In the genomic region with DNA sequence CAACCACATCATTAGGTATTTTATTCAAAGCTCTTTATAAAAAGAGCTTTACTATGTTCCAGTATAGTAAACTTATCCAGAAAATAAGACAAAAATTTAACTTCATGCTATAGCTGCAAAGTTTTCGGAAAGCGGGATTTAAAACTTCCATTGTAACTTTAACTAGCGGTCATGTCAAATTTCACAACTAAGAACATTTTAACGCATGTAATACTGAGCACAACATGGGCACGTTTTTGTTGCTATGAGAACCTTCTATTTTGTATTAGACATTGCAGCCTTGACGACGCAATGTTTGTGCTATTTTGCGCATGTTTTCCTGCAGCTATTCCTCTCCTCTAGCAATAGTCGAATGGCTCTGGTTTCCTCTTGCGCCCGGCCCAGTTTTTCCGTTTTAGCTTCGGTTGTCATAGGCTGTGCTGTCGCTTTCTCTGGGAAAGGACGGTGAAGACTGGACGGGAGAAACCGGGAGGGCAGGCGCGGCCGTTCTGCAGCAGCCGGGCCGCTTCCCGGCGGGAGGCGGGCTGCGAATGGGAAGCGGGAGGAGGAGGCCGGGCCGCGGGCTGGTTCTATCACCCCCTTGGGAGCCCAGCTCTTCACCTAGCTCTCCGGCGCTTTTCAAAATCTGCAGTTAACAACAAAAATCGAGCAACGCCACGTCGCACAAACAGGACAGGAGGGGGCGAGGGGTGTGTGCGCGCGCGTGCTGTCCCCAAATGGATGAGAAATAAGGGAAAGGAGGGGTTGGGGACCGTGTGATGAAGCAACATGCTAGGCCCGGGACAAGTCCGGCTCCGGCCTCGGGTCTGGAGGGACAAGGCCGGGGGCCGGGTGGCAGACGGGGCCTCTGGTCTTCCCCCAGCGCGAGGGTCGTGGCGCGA, we compare ENCODE assay signal across 1 cellular context.
TF ChIP-seq lines count a peak whose summit lies in the region.

No MANE protein-coding gene starts in this region.

TF ChIP-seq in K562, 482 proteins besides CTCF, POLR2A, EP300 and RAD21 (continued from another document and continues in another):
- TF ChIP-seq SMARCA5 (IDR thresholded peaks at IDR 0.05) (no peak; the same call in 1 of the 2 replicates), TEAD4 (IDR thresholded peaks at IDR 0.05; ENCODE audit: low read length) (peak; percentile 12; the same call in 1 of the 2 replicates), TEAD4 (CRISPR knock-in tag; IDR thresholded peaks at IDR 0.05; ENCODE audit: borderline replicate concordance) (no peak), C11orf30 (IDR thresholded peaks at IDR 0.05; ENCODE audit: low read depth) (no peak), L3MBTL2 (IDR thresholded peaks at IDR 0.05) (peak; percentile 83), POLR3A (IDR thresholded peaks at IDR 0.05; ENCODE audit: borderline replicate concordance, extremely low read depth, insufficient read depth, insufficient read length) (no peak), BCOR (IDR thresholded peaks at IDR 0.05) (0 out of 2 replicates have a peak, but pooled peaks have one; percentile 5), TRIM24 (IDR thresholded peaks at IDR 0.05) (peak in 1 of 2 experiments; percentile 24; a peak in 1 of 4 replicates), CXXC5 (CRISPR knock-in tag; IDR thresholded peaks at IDR 0.05) (peak; percentile 69; the same call in 1 of the 2 replicates), SMARCA4 (IDR thresholded peaks at IDR 0.05) (peak; percentile 59), ZNF583 (CRISPR knock-in tag; IDR thresholded peaks at IDR 0.05) (peak; percentile 16; the same call in 1 of the 2 replicates), CREB1 (IDR thresholded peaks at IDR 0.05) (0 out of 2 replicates have a peak, but pooled peaks have one; percentile 14), CREB1 (CRISPR knock-in tag; IDR thresholded peaks at IDR 0.05) (0 out of 2 replicates have a peak, but pooled peaks have one; percentile 29), ZNF146 (CRISPR knock-in tag; IDR thresholded peaks at IDR 0.05; ENCODE audit: unreplicated experiment) (peak; percentile 12), YBX1 (IDR thresholded peaks at IDR 0.05) (no peak), CHCHD3 (CRISPR knock-in tag; IDR thresholded peaks at IDR 0.05) (no peak), TAF1 (IDR thresholded peaks at IDR 0.05; ENCODE audit: control insufficient read depth, extremely low read depth, insufficient read depth, low read length, severe bottlenecking) (peak; percentile 58), XRCC5 (IDR thresholded peaks at IDR 0.05; ENCODE audit: low read depth, low read length) (0 out of 2 replicates have a peak, but pooled peaks have one; percentile 22), SMARCE1 (IDR thresholded peaks at IDR 0.05) (0 out of 2 replicates have a peak, but pooled peaks have one; percentile 47), PTTG1 (tag; IDR thresholded peaks at IDR 0.05; ENCODE audit: low read depth) (no peak), JUND (IDR thresholded peaks at IDR 0.05; ENCODE audit: borderline replicate concordance, low read depth, low read length) (no peak), JUND (tag; IDR thresholded peaks at IDR 0.05; ENCODE audit: borderline replicate concordance, low read depth, low read length) (0 out of 3 replicates have a peak, but pooled peaks have one; percentile 37), PCBP1 (IDR thresholded peaks at IDR 0.05; ENCODE audit: low read depth, low read length, poor library complexity, severe bottlenecking) (peak; percentile 10)
- TF ChIP-seq, protein P1, sequence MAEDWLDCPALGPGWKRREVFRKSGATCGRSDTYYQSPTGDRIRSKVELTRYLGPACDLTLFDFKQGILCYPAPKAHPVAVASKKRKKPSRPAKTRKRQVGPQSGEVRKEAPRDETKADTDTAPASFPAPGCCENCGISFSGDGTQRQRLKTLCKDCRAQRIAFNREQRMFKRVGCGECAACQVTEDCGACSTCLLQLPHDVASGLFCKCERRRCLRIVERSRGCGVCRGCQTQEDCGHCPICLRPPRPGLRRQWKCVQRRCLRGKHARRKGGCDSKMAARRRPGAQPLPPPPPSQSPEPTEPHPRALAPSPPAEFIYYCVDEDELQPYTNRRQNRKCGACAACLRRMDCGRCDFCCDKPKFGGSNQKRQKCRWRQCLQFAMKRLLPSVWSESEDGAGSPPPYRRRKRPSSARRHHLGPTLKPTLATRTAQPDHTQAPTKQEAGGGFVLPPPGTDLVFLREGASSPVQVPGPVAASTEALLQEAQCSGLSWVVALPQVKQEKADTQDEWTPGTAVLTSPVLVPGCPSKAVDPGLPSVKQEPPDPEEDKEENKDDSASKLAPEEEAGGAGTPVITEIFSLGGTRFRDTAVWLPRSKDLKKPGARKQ (CRISPR knock-in tag; IDR thresholded peaks at IDR 0.05) = peak; percentile 88
- TF ChIP-seq, protein P2, sequence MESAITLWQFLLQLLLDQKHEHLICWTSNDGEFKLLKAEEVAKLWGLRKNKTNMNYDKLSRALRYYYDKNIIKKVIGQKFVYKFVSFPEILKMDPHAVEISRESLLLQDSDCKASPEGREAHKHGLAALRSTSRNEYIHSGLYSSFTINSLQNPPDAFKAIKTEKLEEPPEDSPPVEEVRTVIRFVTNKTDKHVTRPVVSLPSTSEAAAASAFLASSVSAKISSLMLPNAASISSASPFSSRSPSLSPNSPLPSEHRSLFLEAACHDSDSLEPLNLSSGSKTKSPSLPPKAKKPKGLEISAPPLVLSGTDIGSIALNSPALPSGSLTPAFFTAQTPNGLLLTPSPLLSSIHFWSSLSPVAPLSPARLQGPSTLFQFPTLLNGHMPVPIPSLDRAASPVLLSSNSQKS (CRISPR knock-in tag; IDR thresholded peaks at IDR 0.05) = 0 out of 2 replicates have a peak, but pooled peaks have one; percentile 21
- TF ChIP-seq, protein P3, sequence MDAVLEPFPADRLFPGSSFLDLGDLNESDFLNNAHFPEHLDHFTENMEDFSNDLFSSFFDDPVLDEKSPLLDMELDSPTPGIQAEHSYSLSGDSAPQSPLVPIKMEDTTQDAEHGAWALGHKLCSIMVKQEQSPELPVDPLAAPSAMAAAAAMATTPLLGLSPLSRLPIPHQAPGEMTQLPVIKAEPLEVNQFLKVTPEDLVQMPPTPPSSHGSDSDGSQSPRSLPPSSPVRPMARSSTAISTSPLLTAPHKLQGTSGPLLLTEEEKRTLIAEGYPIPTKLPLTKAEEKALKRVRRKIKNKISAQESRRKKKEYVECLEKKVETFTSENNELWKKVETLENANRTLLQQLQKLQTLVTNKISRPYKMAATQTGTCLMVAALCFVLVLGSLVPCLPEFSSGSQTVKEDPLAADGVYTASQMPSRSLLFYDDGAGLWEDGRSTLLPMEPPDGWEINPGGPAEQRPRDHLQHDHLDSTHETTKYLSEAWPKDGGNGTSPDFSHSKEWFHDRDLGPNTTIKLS (IDR thresholded peaks at IDR 0.05; ENCODE audit: borderline replicate concordance, low read depth) = peak; percentile 96
- TF ChIP-seq, protein P4, sequence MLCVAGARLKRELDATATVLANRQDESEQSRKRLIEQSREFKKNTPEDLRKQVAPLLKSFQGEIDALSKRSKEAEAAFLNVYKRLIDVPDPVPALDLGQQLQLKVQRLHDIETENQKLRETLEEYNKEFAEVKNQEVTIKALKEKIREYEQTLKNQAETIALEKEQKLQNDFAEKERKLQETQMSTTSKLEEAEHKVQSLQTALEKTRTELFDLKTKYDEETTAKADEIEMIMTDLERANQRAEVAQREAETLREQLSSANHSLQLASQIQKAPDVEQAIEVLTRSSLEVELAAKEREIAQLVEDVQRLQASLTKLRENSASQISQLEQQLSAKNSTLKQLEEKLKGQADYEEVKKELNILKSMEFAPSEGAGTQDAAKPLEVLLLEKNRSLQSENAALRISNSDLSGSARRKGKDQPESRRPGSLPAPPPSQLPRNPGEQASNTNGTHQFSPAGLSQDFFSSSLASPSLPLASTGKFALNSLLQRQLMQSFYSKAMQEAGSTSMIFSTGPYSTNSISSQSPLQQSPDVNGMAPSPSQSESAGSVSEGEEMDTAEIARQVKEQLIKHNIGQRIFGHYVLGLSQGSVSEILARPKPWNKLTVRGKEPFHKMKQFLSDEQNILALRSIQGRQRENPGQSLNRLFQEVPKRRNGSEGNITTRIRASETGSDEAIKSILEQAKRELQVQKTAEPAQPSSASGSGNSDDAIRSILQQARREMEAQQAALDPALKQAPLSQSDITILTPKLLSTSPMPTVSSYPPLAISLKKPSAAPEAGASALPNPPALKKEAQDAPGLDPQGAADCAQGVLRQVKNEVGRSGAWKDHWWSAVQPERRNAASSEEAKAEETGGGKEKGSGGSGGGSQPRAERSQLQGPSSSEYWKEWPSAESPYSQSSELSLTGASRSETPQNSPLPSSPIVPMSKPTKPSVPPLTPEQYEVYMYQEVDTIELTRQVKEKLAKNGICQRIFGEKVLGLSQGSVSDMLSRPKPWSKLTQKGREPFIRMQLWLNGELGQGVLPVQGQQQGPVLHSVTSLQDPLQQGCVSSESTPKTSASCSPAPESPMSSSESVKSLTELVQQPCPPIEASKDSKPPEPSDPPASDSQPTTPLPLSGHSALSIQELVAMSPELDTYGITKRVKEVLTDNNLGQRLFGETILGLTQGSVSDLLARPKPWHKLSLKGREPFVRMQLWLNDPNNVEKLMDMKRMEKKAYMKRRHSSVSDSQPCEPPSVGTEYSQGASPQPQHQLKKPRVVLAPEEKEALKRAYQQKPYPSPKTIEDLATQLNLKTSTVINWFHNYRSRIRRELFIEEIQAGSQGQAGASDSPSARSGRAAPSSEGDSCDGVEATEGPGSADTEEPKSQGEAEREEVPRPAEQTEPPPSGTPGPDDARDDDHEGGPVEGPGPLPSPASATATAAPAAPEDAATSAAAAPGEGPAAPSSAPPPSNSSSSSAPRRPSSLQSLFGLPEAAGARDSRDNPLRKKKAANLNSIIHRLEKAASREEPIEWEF (CRISPR knock-in tag; IDR thresholded peaks at IDR 0.05) = no peak; the same call in 1 of the 2 replicates
- TF ChIP-seq, protein P5, sequence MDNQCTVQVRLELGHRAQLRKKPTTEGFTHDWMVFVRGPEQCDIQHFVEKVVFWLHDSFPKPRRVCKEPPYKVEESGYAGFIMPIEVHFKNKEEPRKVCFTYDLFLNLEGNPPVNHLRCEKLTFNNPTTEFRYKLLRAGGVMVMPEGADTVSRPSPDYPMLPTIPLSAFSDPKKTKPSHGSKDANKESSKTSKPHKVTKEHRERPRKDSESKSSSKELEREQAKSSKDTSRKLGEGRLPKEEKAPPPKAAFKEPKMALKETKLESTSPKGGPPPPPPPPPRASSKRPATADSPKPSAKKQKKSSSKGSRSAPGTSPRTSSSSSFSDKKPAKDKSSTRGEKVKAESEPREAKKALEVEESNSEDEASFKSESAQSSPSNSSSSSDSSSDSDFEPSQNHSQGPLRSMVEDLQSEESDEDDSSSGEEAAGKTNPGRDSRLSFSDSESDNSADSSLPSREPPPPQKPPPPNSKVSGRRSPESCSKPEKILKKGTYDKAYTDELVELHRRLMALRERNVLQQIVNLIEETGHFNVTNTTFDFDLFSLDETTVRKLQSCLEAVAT (IDR thresholded peaks at IDR 0.05) = peak; percentile 48 to 59; a peak in 1 of 4 replicates
- TF ChIP-seq, protein P6, sequence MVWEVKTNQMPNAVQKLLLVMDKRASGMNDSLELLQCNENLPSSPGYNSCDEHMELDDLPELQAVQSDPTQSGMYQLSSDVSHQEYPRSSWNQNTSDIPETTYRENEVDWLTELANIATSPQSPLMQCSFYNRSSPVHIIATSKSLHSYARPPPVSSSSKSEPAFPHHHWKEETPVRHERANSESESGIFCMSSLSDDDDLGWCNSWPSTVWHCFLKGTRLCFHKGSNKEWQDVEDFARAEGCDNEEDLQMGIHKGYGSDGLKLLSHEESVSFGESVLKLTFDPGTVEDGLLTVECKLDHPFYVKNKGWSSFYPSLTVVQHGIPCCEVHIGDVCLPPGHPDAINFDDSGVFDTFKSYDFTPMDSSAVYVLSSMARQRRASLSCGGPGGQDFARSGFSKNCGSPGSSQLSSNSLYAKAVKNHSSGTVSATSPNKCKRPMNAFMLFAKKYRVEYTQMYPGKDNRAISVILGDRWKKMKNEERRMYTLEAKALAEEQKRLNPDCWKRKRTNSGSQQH (CRISPR knock-in tag; IDR thresholded peaks at IDR 0.05) = 0 out of 2 replicates have a peak, but pooled peaks have one; percentile 5
- TF ChIP-seq, protein P7, sequence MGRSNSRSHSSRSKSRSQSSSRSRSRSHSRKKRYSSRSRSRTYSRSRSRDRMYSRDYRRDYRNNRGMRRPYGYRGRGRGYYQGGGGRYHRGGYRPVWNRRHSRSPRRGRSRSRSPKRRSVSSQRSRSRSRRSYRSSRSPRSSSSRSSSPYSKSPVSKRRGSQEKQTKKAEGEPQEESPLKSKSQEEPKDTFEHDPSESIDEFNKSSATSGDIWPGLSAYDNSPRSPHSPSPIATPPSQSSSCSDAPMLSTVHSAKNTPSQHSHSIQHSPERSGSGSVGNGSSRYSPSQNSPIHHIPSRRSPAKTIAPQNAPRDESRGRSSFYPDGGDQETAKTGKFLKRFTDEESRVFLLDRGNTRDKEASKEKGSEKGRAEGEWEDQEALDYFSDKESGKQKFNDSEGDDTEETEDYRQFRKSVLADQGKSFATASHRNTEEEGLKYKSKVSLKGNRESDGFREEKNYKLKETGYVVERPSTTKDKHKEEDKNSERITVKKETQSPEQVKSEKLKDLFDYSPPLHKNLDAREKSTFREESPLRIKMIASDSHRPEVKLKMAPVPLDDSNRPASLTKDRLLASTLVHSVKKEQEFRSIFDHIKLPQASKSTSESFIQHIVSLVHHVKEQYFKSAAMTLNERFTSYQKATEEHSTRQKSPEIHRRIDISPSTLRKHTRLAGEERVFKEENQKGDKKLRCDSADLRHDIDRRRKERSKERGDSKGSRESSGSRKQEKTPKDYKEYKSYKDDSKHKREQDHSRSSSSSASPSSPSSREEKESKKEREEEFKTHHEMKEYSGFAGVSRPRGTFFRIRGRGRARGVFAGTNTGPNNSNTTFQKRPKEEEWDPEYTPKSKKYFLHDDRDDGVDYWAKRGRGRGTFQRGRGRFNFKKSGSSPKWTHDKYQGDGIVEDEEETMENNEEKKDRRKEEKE (IDR thresholded peaks at IDR 0.05; ENCODE audit: borderline replicate concordance in 1 of 2, control insufficient read depth in 1 of 2, low read depth in 2 of 2, low read length in 1 of 2) = no peak
